Comparison of ENCODE assay signal across 8 cellular contexts in genomic region chr6:6686748-6687601, GRCh38.
DNase-seq lines count a peak whose midpoint lies in the region; ATAC-seq and TF ChIP-seq lines count a peak whose summit lies in the region.

No MANE protein-coding gene starts in this region.

- H3K27me3 ChIP-seq in duodenal mucosa (ENCODE audit: control insufficient read depth in 1 of 2, insufficient read depth in 2 of 2, low read length in 2 of 2) = no peaks in the 10 kb centered on the region
- no peaks in the 10 kb centered on the region for H3K27me3 ChIP-seq in lung (ENCODE audit: control insufficient read depth, insufficient read depth)

- H3K4me1 ChIP-seq in duodenal mucosa (ENCODE audit: control insufficient read depth in 1 of 2, insufficient read depth in 2 of 2, low read length in 2 of 2) (peaks cover 55 to 57% of the 10 kb centered on the region in 2 donors), lung (ENCODE audit: control insufficient read depth in 2 of 2, insufficient read depth in 2 of 2, low read length in 2 of 2) (peaks cover 13 to 18% of the 10 kb centered on the region in 2 donors)

- peak; percentile 46 for ATAC-seq in GM18517 (IDR thresholded peaks at IDR 0.05; ENCODE audit: unreplicated experiment)
- peak; percentile 89 for ATAC-seq in lung (ENCODE audit: insufficient read depth, low FRiP score)
- no peak for ATAC-seq in HG03175 (IDR thresholded peaks at IDR 0.05; ENCODE audit: unreplicated experiment)

- H3K36me3 ChIP-seq in duodenal mucosa (ENCODE audit: control insufficient read depth in 1 of 2, insufficient read depth in 2 of 2, low read length in 2 of 2) = no peaks in the 10 kb centered on the region
- H3K36me3 ChIP-seq in lung (ENCODE audit: control insufficient read depth in 2 of 2, insufficient read depth in 2 of 2, low read length in 2 of 2) = no peaks in the 10 kb centered on the region

- peak overlapping the region; percentile 94 for H3K27ac ChIP-seq in RWPE1
- peak overlapping the region; percentile 62 for H3K27ac ChIP-seq in duodenal mucosa (ENCODE audit: low read depth, low read length)
- peak overlapping the region; percentile 60 to 86 for H3K27ac ChIP-seq in lung (ENCODE audit: low read depth in 1 of 2, low read length in 1 of 2)

- H3K4me3 ChIP-seq in duodenal mucosa (ENCODE audit: low read depth in 1 of 2, low read length in 2 of 2) (peak overlapping the region; percentile 63 to 69), lung (no peak overlapping the region)

- CTCF ChIA-PET in RWPE1 (lab: Yijun Ruan, JAX) = interaction anchor here (0.5 to 1.0 kb wide), 2 partner anchors 552 to 591 kb away, joined by 3 read pairs; no protein-coding TSS in a partner anchor

- WGBS in lung, 2 donors = 38 to 44% methylated on average over 26 of the region's 26 CpGs

- H3K9me3 ChIP-seq in duodenal mucosa (ENCODE audit: control insufficient read depth in 1 of 2, low read length in 2 of 2) (peaks cover 8 to 12% of the 10 kb centered on the region in 2 donors), lung (ENCODE audit: control insufficient read depth in 2 of 2, insufficient read depth in 1 of 2, low read length in 1 of 2) (peaks cover 0 to 3% of the 10 kb centered on the region in 2 donors)

- TF ChIP-seq CTCF in RWPE1 (conservative IDR thresholded peaks at IDR 0.05; ENCODE audit: low read depth) (no peak), lung (IDR thresholded peaks at IDR 0.05; ENCODE audit: control extremely low read depth, extremely low read depth) (no peak)

- H3K9ac ChIP-seq in duodenal mucosa (ENCODE audit: low read depth in 1 of 2, low read length in 2 of 2) = peak overlapping the region; percentile 67 to 68

- POLR2A ChIA-PET in RWPE1 (lab: Yijun Ruan, JAX; ENCODE audit: low non-redundant PET) = interaction anchor here (0.7 kb wide), 1 partner anchor 480 kb away, joined by 6 read pairs; no protein-coding TSS in a partner anchor

- DNase-seq in NCI-H1048 (lab: John Stamatoyannopoulos, UW) (peak; percentile 92), RWPE1 (ENCODE audit: low spot score) (peak; percentile 96), lung (ENCODE audit: low spot score) (peak; percentile 98), ureter (ENCODE audit: low spot score) (peak; percentile 95), HCEC 1CT (no peak)
